In genomic region chr5:79486116-79486515, GRCh38 we compare ENCODE assay signal across 25 cellular contexts.
"Had no signal": no experiment of that assay in that cellular context is flagged by ENCODE, and none has a peak within 500 bp of the region (broad histone marks: within the 10 kb centered on the region; RNA-seq: fewer than 3 reads in every experiment).

No MANE protein-coding gene starts in this region.

- DNase-seq: activated CD4-positive, alpha-beta T cell treated with anti-CD3 and anti-CD28 coated beads for 4 hours; activated CD4-positive, alpha-beta T cell treated with anti-CD3 and anti-CD28 coated beads, Interleukin-2, amount 50 U/mL, for 4 hours; activated effector memory CD4-positive, alpha-beta T cell treated with Interleukin-2 at 50 U/mL for 16 hours; activated naive CD4-positive, alpha-beta T cell treated with Interleukin-2 at 50 U/mL for 16 hours; anterior cingulate cortex; body of pancreas; cerebellar nuclear complex; colonic mucosa; dorsolateral prefrontal cortex; effector memory CD4-positive, alpha-beta T cell; foreskin keratinocyte; islet precursor cell; naive B cell; occipital lobe; small intestine; stimulated activated CD4-positive, alpha-beta T cell treated with anti-CD3 and anti-CD28 coated beads, Interleukin-4, amount 100 ng/mL, for 4 hours; stimulated activated CD8-positive, alpha-beta memory T cell treated with anti-CD3 and anti-CD28 coated beads, Interleukin-4, amount 100 ng/mL, for 48 hours; stimulated activated naive CD8-positive, alpha-beta T cell treated with anti-CD3 and anti-CD28 coated beads, Interleukin-15, amount 100 ng/mL, for 72 hours; T-helper 1 cell; thyroid gland; upper lobe of left lung had no signal

- H3K4me1 ChIP-seq: body of pancreas, colonic mucosa, upper lobe of left lung, vagina had no signal

- H3K27ac ChIP-seq: body of pancreas, colonic mucosa, foreskin keratinocyte, neural progenitor cell, upper lobe of left lung, vagina had no signal

- ATAC-seq: body of pancreas; foreskin keratinocyte; sciatic nerve; stimulated activated memory B cell treated with anti-CD40 and anti-IgM and Interleukin-4, amounts not matched to agents 10 μg/mL and 1 μg/mL and 100 μg/mL, for 72 hours; stimulated activated naive CD8-positive, alpha-beta T cell treated with anti-CD3 and anti-CD28 coated beads, Interleukin-15, amount 100 ng/mL, for 72 hours had no signal

- H3K27me3 ChIP-seq: body of pancreas, colonic mucosa, dorsolateral prefrontal cortex, foreskin keratinocyte, neural progenitor cell, thyroid gland, upper lobe of left lung, vagina had no signal

- H2AFZ ChIP-seq: neural progenitor cell had no signal

- H3K36me3 ChIP-seq: colonic mucosa, neural progenitor cell, thyroid gland, upper lobe of left lung, vagina had no signal

- H3K9ac ChIP-seq: neural progenitor cell had no signal

- H3K4me3 ChIP-seq: body of pancreas, colonic mucosa, dorsolateral prefrontal cortex, neural progenitor cell, thyroid gland, upper lobe of left lung, vagina had no signal

- H3K4me2 ChIP-seq: neural progenitor cell had no signal

- H3K9me3 ChIP-seq: body of pancreas, colonic mucosa, thyroid gland, upper lobe of left lung, vagina had no signal
